In genomic region chr21:36105327-36105842, GRCh38 we compare ENCODE assay signal across 1 cellular context.
TF ChIP-seq lines count a peak whose summit lies in the region.

No MANE protein-coding gene starts in this region.

TF ChIP-seq in endothelial cell of umbilical vein, 7 proteins besides CTCF, POLR2A, EP300 and RAD21:
- TF ChIP-seq EZH2 (IDR thresholded peaks at IDR 0.05; ENCODE audit: borderline replicate concordance, low read depth, low read length, severe bottlenecking) (peak; percentile 64), MAX (IDR thresholded peaks at IDR 0.05; ENCODE audit: insufficient read depth, insufficient read length) (no peak)
